13 cellular contexts compared by ENCODE assay signal in the genomic region with DNA sequence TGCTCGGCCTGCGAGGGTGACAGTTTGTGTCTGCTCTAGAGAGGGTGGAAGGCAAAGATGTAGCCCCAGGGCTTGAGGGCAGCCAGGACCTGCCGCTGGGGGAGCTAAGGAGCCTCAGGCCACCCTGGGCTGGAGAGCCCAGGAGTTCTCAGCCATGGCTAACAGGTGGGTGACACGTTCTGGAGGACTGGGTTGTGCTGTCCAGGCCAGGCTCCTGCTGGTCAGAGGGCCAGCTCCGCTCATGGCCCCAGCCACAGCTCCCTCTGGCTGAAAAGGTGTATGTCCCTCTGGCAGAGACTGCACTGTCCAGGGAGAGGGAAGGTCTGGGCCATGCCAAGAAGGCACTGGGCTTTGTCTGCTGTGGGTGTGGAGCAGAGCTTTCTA. TPM values are rescaled to one million over a fixed set of nuclear protein-coding genes. Genes with fewer than 3 reads are reported as not detected.
DNase-seq lines count a peak whose midpoint lies in the region; ATAC-seq and TF ChIP-seq lines count a peak whose summit lies in the region.
"Had no signal": no experiment of that assay in that cellular context is flagged by ENCODE, and none has a peak within 500 bp of the region (broad histone marks: within the 10 kb centered on the region; RNA-seq: fewer than 3 reads in every experiment).

No MANE protein-coding gene starts in this region.

- H2BK120ac ChIP-seq in H9 (ENCODE audit: low read depth, low read length, poor library complexity, severe bottlenecking): no peak overlapping the region

- ATAC-seq in GM21723 (IDR thresholded peaks at IDR 0.05; ENCODE audit: unreplicated experiment): no peak
- ATAC-seq: activated CD8-positive, alpha-beta memory T cell treated with anti-CD3 and anti-CD28 coated beads, Interleukin-2, amount 10 ng/mL, durations not matched to agents 7 days and 5 days; activated naive CD8-positive, alpha-beta T cell treated with anti-CD3 and anti-CD28 coated beads, Interleukin-2, amount 50 U/mL, for 24 hours had no signal

- H3K9me3 Mint-ChIP-seq in H9 (peaks cover 0 to under 1% of the 10 kb centered on the region in 2 experiments; a peak in 3 of 5 replicates), chondrocyte (ENCODE audit: low read depth) (peaks cover 9% of the 10 kb centered on the region), osteocyte (ENCODE audit: unreplicated experiment) (peaks cover 4% of the 10 kb centered on the region), Calu3 (ENCODE audit: low read depth, unreplicated experiment) (no peaks in the 10 kb centered on the region)

- no peak overlapping the region for H2BK5ac ChIP-seq in H9 (ENCODE audit: insufficient read length, low read length)

- H3K36me3 Mint-ChIP-seq in H9 (ENCODE audit: insufficient read depth in 1 of 3, low read depth in 3 of 3) (peaks cover 0 to under 1% (median 0%) of the 10 kb centered on the region in 3 experiments; a peak in 2 of 7 replicates), chondrocyte (ENCODE audit: low read depth) (peaks cover 2% of the 10 kb centered on the region), osteocyte (ENCODE audit: unreplicated experiment) (no peaks in the 10 kb centered on the region), Calu3 (ENCODE audit: insufficient read depth, unreplicated experiment) (no peaks in the 10 kb centered on the region)

- H3K23me2 ChIP-seq in H9 (ENCODE audit: insufficient read length, low read depth, low read length, poor library complexity, severe bottlenecking): no peaks in the 10 kb centered on the region

- no peak overlapping the region for H3K56ac ChIP-seq in H9 (ENCODE audit: insufficient read length, low read depth, low read length)

- peak; percentile 39 for DNase-seq in H9
- no peak for DNase-seq in chondrocyte (ENCODE audit: low spot score)
- peak; percentile 73 for DNase-seq in osteocyte (ENCODE audit: extremely low spot score, unreplicated experiment)
- DNase-seq in hepatic stellate cell (ENCODE audit: low spot score): no peak
- DNase-seq in NCI-H1694 treated with DMSO at 0.1 percent for 48 hours (lab: John Stamatoyannopoulos, UW): no peak
- no peak for DNase-seq in Calu3
- DNase-seq: activated CD8-positive, alpha-beta memory T cell treated with anti-CD3 and anti-CD28 coated beads, Interleukin-2, amount 10 ng/mL, durations not matched to agents 7 days and 5 days; activated naive CD8-positive, alpha-beta T cell treated with anti-CD3 and anti-CD28 coated beads, Interleukin-2, amount 50 U/mL, for 24 hours; NCI-H226; stimulated activated CD4-positive, alpha-beta T cell treated with anti-CD3 and anti-CD28 coated beads, Interleukin-4, amount 100 ng/mL, for 4 hours had no signal

- WGBS in H9 (ENCODE audit: extremely low coverage, insufficient read length, low lambda C conversion rate): no CpG with 5 or more reads among the region's 5 CpGs

- H4K8ac ChIP-seq in H9 (replicated peaks; ENCODE audit: insufficient read length, low read depth, low read length): no peak overlapping the region

- H3K4me3 ChIP-seq in BLaER1: no peak overlapping the region

- H3K4me1 Mint-ChIP-seq in H9 (peaks cover 4 to 8% of the 10 kb centered on the region in 2 experiments; a peak in 3 of 4 replicates), chondrocyte (ENCODE audit: low read depth) (no peaks in the 10 kb centered on the region), osteocyte (ENCODE audit: unreplicated experiment) (no peaks in the 10 kb centered on the region), Calu3 (ENCODE audit: low read depth, unreplicated experiment) (no peaks in the 10 kb centered on the region)
- H3K4me1 Mint-ChIP-seq: activated naive CD8-positive, alpha-beta T cell treated with anti-CD3 and anti-CD28 coated beads, Interleukin-2, amount 50 U/mL, for 24 hours had no signal

- CTCF ChIA-PET in Calu3 (lab: Charles Lee): no interaction called here

- H3K9me3 ChIP-seq in BLaER1 (0 out of 2 replicates have a peak, but pooled peaks cover 5% of the 10 kb centered on the region), H9 (ENCODE audit: control insufficient read depth, low read depth, low read length) (no peaks in the 10 kb centered on the region)

- H3K4me2 ChIP-seq in BLaER1 (peak overlapping the region; percentile 57), H9 (ENCODE audit: insufficient read depth, insufficient read length, low read length) (no peak overlapping the region)

- H3K27me3 Mint-ChIP-seq in H9 (ENCODE audit: low read depth) (no peaks in the 10 kb centered on the region), chondrocyte (ENCODE audit: low read depth) (no peaks in the 10 kb centered on the region), osteocyte (ENCODE audit: unreplicated experiment) (no peaks in the 10 kb centered on the region), Calu3 (ENCODE audit: unreplicated experiment) (no peaks in the 10 kb centered on the region)
- H3K27me3 Mint-ChIP-seq: activated CD8-positive, alpha-beta memory T cell treated with anti-CD3 and anti-CD28 coated beads, Interleukin-2, amount 10 ng/mL, durations not matched to agents 7 days and 5 days; activated naive CD8-positive, alpha-beta T cell treated with anti-CD3 and anti-CD28 coated beads, Interleukin-2, amount 50 U/mL, for 24 hours had no signal

- no TSS peak for BruUV-seq in Calu3 (replicated peaks; lab: Mats Ljungman, UMichigan)

- H2AK5ac ChIP-seq in H9 (ENCODE audit: insufficient read length, low read length): no peak overlapping the region

- H3K27ac ChIP-seq in BLaER1 (peak overlapping the region; percentile 63; the same call in 1 of the 2 replicates), H9 (ENCODE audit: insufficient read length, low read depth, low read length) (no peak overlapping the region)
- H3K27ac ChIP-seq: RWPE1 had no signal

- no peak overlapping the region; the same call in 1 of the 2 replicates for H3K14ac ChIP-seq in H9 (ENCODE audit: insufficient read depth, low read length)

- H2AFZ ChIP-seq in H9 (ENCODE audit: low read length): no peak overlapping the region

- H2BK12ac ChIP-seq in H9 (ENCODE audit: insufficient read length, low read depth, low read length): no peak overlapping the region

- H4K20me1 ChIP-seq in BLaER1 (no peaks in the 10 kb centered on the region), H9 (ENCODE audit: control insufficient read depth, insufficient read depth, insufficient read length) (no peaks in the 10 kb centered on the region)

- H4K5ac ChIP-seq in H9 (ENCODE audit: insufficient read length, low read depth, low read length): no peak overlapping the region

- no peak overlapping the region for H2BK20ac ChIP-seq in H9 (ENCODE audit: low read depth, low read length, poor library complexity, severe bottlenecking)

- H3K4me3 Mint-ChIP-seq in H9 (no peak overlapping the region), chondrocyte (ENCODE audit: unreplicated experiment) (no peak overlapping the region), osteocyte (ENCODE audit: unreplicated experiment) (no peak overlapping the region), Calu3 (ENCODE audit: low read depth, unreplicated experiment) (no peak overlapping the region)
- H3K4me3 Mint-ChIP-seq: activated CD8-positive, alpha-beta memory T cell treated with anti-CD3 and anti-CD28 coated beads, Interleukin-2, amount 10 ng/mL, durations not matched to agents 7 days and 5 days; activated naive CD8-positive, alpha-beta T cell treated with anti-CD3 and anti-CD28 coated beads, Interleukin-2, amount 50 U/mL, for 24 hours had no signal

- H4K91ac ChIP-seq in H9 (ENCODE audit: insufficient read length, low read depth, low read length): no peak overlapping the region

- intact Hi-C loops in Calu3 (cut with micrococcal nuclease; ENCODE audit: unreplicated experiment): no loop called here

- no peaks in the 10 kb centered on the region for H3K79me1 ChIP-seq in H9 (ENCODE audit: insufficient read depth, low read depth, low read length, poor library complexity, severe bottlenecking)

- no peak overlapping the region for H3T11ph ChIP-seq in H9 (ENCODE audit: low read length)

- no peaks in the 10 kb centered on the region for H3K27me3 ChIP-seq in BLaER1
- H3K27me3 ChIP-seq in H9 (ENCODE audit: insufficient read depth, low read length): no peaks in the 10 kb centered on the region

- TF ChIP-seq CTCF in H9 (conservative IDR thresholded peaks at IDR 0.05) (peak; percentile 41; the same call in 2 of the 3 replicates), chondrocyte (IDR thresholded peaks at IDR 0.05) (peak; percentile 8), osteocyte (IDR thresholded peaks at IDR 0.05) (no peak), Calu3 (IDR thresholded peaks at IDR 0.05; ENCODE audit: unreplicated experiment) (no peak)

- H3K23ac ChIP-seq in H9 (ENCODE audit: insufficient read length, low read depth, low read length): no peak overlapping the region

- H3K4me1 ChIP-seq in BLaER1 (peaks cover 45% of the 10 kb centered on the region), H9 (ENCODE audit: insufficient read depth, low read length) (peaks cover 3% of the 10 kb centered on the region; the same call in 1 of the 2 replicates)

- H3K18ac ChIP-seq in H9 (ENCODE audit: insufficient read length, low read depth, low read length): no peak overlapping the region

- no peaks in the 10 kb centered on the region for H3K79me2 ChIP-seq in H9 (ENCODE audit: insufficient read depth, low read length)

- H3K9ac ChIP-seq in BLaER1 (peak overlapping the region; percentile 8; the same call in 1 of the 2 replicates), H9 (ENCODE audit: extremely low read depth, insufficient read length, low read length) (no peak overlapping the region)

- no peak overlapping the region for H2BK15ac ChIP-seq in H9 (ENCODE audit: low read depth, low read length)

- H3K27ac Mint-ChIP-seq in H9: no peak overlapping the region
- H3K27ac Mint-ChIP-seq in chondrocyte (ENCODE audit: unreplicated experiment): no peak overlapping the region
- H3K27ac Mint-ChIP-seq in osteocyte (ENCODE audit: unreplicated experiment): no peak overlapping the region
- H3K27ac Mint-ChIP-seq in Calu3 (ENCODE audit: unreplicated experiment): no peak overlapping the region
- H3K27ac Mint-ChIP-seq: activated CD8-positive, alpha-beta memory T cell treated with anti-CD3 and anti-CD28 coated beads, Interleukin-2, amount 10 ng/mL, durations not matched to agents 7 days and 5 days; activated naive CD8-positive, alpha-beta T cell treated with anti-CD3 and anti-CD28 coated beads, Interleukin-2, amount 50 U/mL, for 24 hours had no signal

- H3K36me3 ChIP-seq in BLaER1: no peaks in the 10 kb centered on the region

- H3K4ac ChIP-seq in H9 (ENCODE audit: low read depth, low read length): no peak overlapping the region

RNA-seq across cellular contexts. Expression of gene TMEM185B, which starts 19.2 kb away (rescaled TPM):
- total RNA-seq in H9 (2021) (28.4 and 29.0 TPM in 2 replicates), chondrocyte (22.0 to 36.4 TPM (median 36.1 TPM) in 3 replicates), osteocyte (35.9 and 41.2 TPM in 2 replicates), Calu3 (2022) (42.0 and 42.8 TPM in 2 replicates)

RNA-seq across cellular contexts. Expression of gene RALB, which starts 48.6 kb away (rescaled TPM):
- total RNA-seq in H9 (2021): 24.6 and 27.1 TPM in 2 replicates
- total RNA-seq in chondrocyte: 19.5 to 23.5 TPM (median 23.4 TPM) in 3 replicates
- total RNA-seq in osteocyte: 25.4 and 26.7 TPM in 2 replicates
- total RNA-seq in Calu3 (2022): 40.2 and 41.3 TPM in 2 replicates

Comparison
In these comparisons a context has a peak if more than half of its experiments do, and no peak if none do; other contexts are left out.
1. DNase-seq: peak in H9 (single experiment) and osteocyte (single experiment); none in chondrocyte (single experiment), hepatic stellate cell (single experiment), NCI-H1694 treated with DMSO at 0.1 percent for 48 hours (single experiment) and Calu3 (single experiment).
2. CTCF ChIP-seq: peak in H9 (single experiment) and chondrocyte (single experiment); none in osteocyte (single experiment) and Calu3 (single experiment).